Comparison of ENCODE assay signal across 21 cellular contexts in genomic region chr12:130423136-130423535, GRCh38.
"Had no signal": no experiment of that assay in that cellular context is flagged by ENCODE, and none has a peak within 500 bp of the region (broad histone marks: within the 10 kb centered on the region; RNA-seq: fewer than 3 reads in every experiment).

No MANE protein-coding gene starts in this region.

- H3K79me2 ChIP-seq: hepatocyte had no signal

- H3K4me3 ChIP-seq: esophagus squamous epithelium, gastroesophageal sphincter, hepatocyte, lung, ovary, right atrium auricular region, tibial artery, upper lobe of right lung had no signal

- H2AFZ ChIP-seq: hepatocyte had no signal

- H3K4me1 Mint-ChIP-seq: central memory CD8-positive, alpha-beta T cell; naive B cell; stimulated activated effector memory CD8-positive, alpha-beta T cell treated with anti-CD3 and anti-CD28 coated beads, Interleukin-12 subunit alpha, Interleukin-12 subunit beta, amount 100 ng/mL, for 72 hours had no signal

- ATAC-seq: gastroesophageal sphincter; left colon; left ventricle myocardium superior; stimulated activated effector memory CD8-positive, alpha-beta T cell treated with anti-CD3 and anti-CD28 coated beads, Interleukin-12 subunit alpha, Interleukin-12 subunit beta, amount 100 ng/mL, for 72 hours; stimulated activated naive CD8-positive, alpha-beta T cell treated with anti-CD3 and anti-CD28 coated beads, Interleukin-15, Interleukin-2, amounts not matched to agents 100 U/mL and 50 U/mL, for 24 hours; upper lobe of right lung had no signal

- H3K9me3 Mint-ChIP-seq: central memory CD8-positive, alpha-beta T cell; nephron; stimulated activated effector memory CD8-positive, alpha-beta T cell treated with anti-CD3 and anti-CD28 coated beads, Interleukin-12 subunit alpha, Interleukin-12 subunit beta, amount 100 ng/mL, for 72 hours had no signal

- H3K27me3 ChIP-seq: esophagus squamous epithelium, gastroesophageal sphincter, hepatocyte, neutrophil, ovary, right atrium auricular region, tibial artery, upper lobe of right lung had no signal

- H3K9me3 ChIP-seq: esophagus squamous epithelium, gastroesophageal sphincter, neutrophil, ovary, right atrium auricular region, tibial artery, upper lobe of right lung had no signal

- H3K36me3 Mint-ChIP-seq: naive B cell; stimulated activated effector memory CD8-positive, alpha-beta T cell treated with anti-CD3 and anti-CD28 coated beads, Interleukin-12 subunit alpha, Interleukin-12 subunit beta, amount 100 ng/mL, for 72 hours had no signal

- DNase-seq: esophagus squamous epithelium; foreskin fibroblast; glutamatergic neuron; left colon; left ventricle myocardium superior; mesenchymal stem cell; naive B cell; ovary; small intestine; stimulated activated CD4-positive, alpha-beta T cell treated with anti-CD3 and anti-CD28 coated beads, Interleukin-2, amount 100 ng/mL, for 48 hours; stimulated activated naive CD8-positive, alpha-beta T cell treated with anti-CD3 and anti-CD28 coated beads, Interleukin-15, Interleukin-2, amounts not matched to agents 100 U/mL and 50 U/mL, for 24 hours; upper lobe of right lung had no signal

- H3K4me2 ChIP-seq: hepatocyte had no signal

- H3K4me1 ChIP-seq: esophagus squamous epithelium, gastroesophageal sphincter, right atrium auricular region, tibial artery, upper lobe of right lung had no signal

- H3K27me3 Mint-ChIP-seq: central memory CD8-positive, alpha-beta T cell had no signal

- H3K36me3 ChIP-seq: esophagus squamous epithelium, gastroesophageal sphincter, neutrophil, ovary, right atrium auricular region, tibial artery, upper lobe of right lung had no signal

- H3K27ac Mint-ChIP-seq: naive B cell; nephron; stimulated activated effector memory CD8-positive, alpha-beta T cell treated with anti-CD3 and anti-CD28 coated beads, Interleukin-12 subunit alpha, Interleukin-12 subunit beta, amount 100 ng/mL, for 72 hours had no signal

- H3K27ac ChIP-seq: esophagus squamous epithelium, gastroesophageal sphincter, hepatocyte, neutrophil, ovary, right atrium auricular region, tibial artery, upper lobe of right lung had no signal

- H3K4me3 Mint-ChIP-seq: central memory CD8-positive, alpha-beta T cell; naive B cell; nephron; stimulated activated effector memory CD8-positive, alpha-beta T cell treated with anti-CD3 and anti-CD28 coated beads, Interleukin-12 subunit alpha, Interleukin-12 subunit beta, amount 100 ng/mL, for 72 hours had no signal
